Comparison of ENCODE assay signal across 20 cellular contexts in genomic region chr2:57806449-57806968, GRCh38.
"Had no signal": no experiment of that assay in that cellular context is flagged by ENCODE, and none has a peak within 500 bp of the region (broad histone marks: within the 10 kb centered on the region; RNA-seq: fewer than 3 reads in every experiment).

No MANE protein-coding gene starts in this region.

- ATAC-seq: activated T-helper 17 cell treated with anti-CD3 and anti-CD28 coated beads, Interleukin-2, amount 50 U/mL, for 72 hours had no signal

- DNase-seq: activated CD4-positive, alpha-beta memory T cell treated with anti-CD3 and anti-CD28 coated beads for 36 hours; activated CD4-positive, alpha-beta T cell treated with anti-CD3 and anti-CD28 coated beads, Interleukin-2, amount 10 ng/mL, durations not matched to agents 7 days and 5 days; activated CD4-positive, CD25-positive, alpha-beta regulatory T cell; activated CD8-positive, alpha-beta memory T cell treated with anti-CD3 and anti-CD28 coated beads for 24 hours; activated gamma-delta T cell; activated naive CD4-positive, alpha-beta T cell treated with anti-CD3 and anti-CD28 coated beads for 36 hours; activated T-cell treated with anti-CD3 and anti-CD28 coated beads for 4 hours; activated T-cell treated with anti-CD3 and anti-CD28 coated beads, Interleukin-2, amount 50 U/mL, for 48 hours; amygdala; cortex of kidney; NCI-H1092 treated with DMSO at 0.1 percent for 48 hours; NCI-H1417 treated with DMSO at 0.1 percent for 48 hours; NCI-H1694; NCI-H2029; NCI-H2107; NCI-H2171 treated with DMSO at 0.1 percent for 48 hours; NCI-H226; NCI-H69; SIG-M5 had no signal
